3 cellular contexts compared by ENCODE assay signal in the genomic region with DNA sequence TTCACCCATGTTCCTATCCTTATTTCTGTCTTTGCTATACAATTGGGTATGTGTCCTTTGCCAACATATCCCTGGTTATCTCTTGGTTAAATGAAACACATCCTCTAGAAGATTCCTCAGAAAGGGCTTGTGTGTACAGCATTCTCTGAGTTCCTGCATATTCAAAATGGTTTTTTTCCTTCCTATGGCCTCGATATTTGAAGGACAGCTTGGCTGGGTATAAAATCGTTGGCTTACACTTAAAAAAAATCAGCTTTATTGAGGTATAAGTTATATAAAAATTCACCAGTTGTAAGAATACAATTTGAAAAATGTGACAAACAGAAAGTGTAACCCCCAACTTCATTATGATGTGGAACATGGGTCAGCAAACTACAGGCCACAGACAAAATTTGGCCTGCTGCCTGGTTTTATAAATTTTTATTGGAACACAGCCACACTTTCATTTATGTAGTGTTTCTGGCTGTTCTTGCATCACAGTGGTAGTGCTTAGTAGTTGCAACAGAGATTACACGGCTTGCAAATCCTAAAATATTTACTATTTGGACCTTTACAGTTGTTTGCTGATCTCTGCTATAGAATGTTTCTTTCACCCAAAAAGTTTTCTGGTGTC.
TF ChIP-seq lines count a peak whose summit lies in the region.

No MANE protein-coding gene starts in this region.

TF ChIP-seq in K562, 482 proteins besides CTCF, POLR2A, EP300 and RAD21 (continues in another document):
- TF ChIP-seq TRIM24 (IDR thresholded peaks at IDR 0.05) (0 out of 4 replicates have a peak, but pooled peaks of 1 of the 2 experiments have one; percentile 12), ZFP1 (CRISPR knock-in tag; IDR thresholded peaks at IDR 0.05) (peak; percentile 96), NFIC (IDR thresholded peaks at IDR 0.05) (peak; percentile 59), HDAC6 (IDR thresholded peaks at IDR 0.05; ENCODE audit: low read depth, low read length) (no peak), YY1 (IDR thresholded peaks at IDR 0.05; ENCODE audit: borderline replicate concordance in 1 of 3, control insufficient read depth in 1 of 3, extremely low read depth in 1 of 3, insufficient read depth in 3 of 3, insufficient read length in 1 of 3, insufficient replicate concordance in 2 of 3, low read depth in 1 of 3, low read length in 2 of 3) (peak in 1 of 3 experiments; percentile 56), SAFB2 (IDR thresholded peaks at IDR 0.05; ENCODE audit: borderline replicate concordance, low read depth, low read length, severe bottlenecking) (no peak), CBX3 (IDR thresholded peaks at IDR 0.05; ENCODE audit: borderline replicate concordance in 1 of 2, low read length in 2 of 2) (peak in 1 of 2 experiments; percentile 97; a peak in 2 of 3 replicates), FOXM1 (IDR thresholded peaks at IDR 0.05; ENCODE audit: low read depth) (peak; percentile 38; the same call in 1 of the 2 replicates), FOXM1 (CRISPR knock-in tag; IDR thresholded peaks at IDR 0.05; ENCODE audit: low read depth) (no peak), SRSF3 (IDR thresholded peaks at IDR 0.05; ENCODE audit: insufficient read depth, low read length) (no peak), TRIM28 (IDR thresholded peaks at IDR 0.05) (peak; percentile 75; the same call in 1 of the 2 replicates), MCM2 (IDR thresholded peaks at IDR 0.05; ENCODE audit: low read depth) (no peak), ZFP30 (CRISPR knock-in tag; IDR thresholded peaks at IDR 0.05; ENCODE audit: borderline replicate concordance) (no peak)
- TF ChIP-seq, protein P1, sequence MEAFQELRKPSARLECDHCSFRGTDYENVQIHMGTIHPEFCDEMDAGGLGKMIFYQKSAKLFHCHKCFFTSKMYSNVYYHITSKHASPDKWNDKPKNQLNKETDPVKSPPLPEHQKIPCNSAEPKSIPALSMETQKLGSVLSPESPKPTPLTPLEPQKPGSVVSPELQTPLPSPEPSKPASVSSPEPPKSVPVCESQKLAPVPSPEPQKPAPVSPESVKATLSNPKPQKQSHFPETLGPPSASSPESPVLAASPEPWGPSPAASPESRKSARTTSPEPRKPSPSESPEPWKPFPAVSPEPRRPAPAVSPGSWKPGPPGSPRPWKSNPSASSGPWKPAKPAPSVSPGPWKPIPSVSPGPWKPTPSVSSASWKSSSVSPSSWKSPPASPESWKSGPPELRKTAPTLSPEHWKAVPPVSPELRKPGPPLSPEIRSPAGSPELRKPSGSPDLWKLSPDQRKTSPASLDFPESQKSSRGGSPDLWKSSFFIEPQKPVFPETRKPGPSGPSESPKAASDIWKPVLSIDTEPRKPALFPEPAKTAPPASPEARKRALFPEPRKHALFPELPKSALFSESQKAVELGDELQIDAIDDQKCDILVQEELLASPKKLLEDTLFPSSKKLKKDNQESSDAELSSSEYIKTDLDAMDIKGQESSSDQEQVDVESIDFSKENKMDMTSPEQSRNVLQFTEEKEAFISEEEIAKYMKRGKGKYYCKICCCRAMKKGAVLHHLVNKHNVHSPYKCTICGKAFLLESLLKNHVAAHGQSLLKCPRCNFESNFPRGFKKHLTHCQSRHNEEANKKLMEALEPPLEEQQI (IDR thresholded peaks at IDR 0.05) = peak; percentile 90
- TF ChIP-seq, protein P2, sequence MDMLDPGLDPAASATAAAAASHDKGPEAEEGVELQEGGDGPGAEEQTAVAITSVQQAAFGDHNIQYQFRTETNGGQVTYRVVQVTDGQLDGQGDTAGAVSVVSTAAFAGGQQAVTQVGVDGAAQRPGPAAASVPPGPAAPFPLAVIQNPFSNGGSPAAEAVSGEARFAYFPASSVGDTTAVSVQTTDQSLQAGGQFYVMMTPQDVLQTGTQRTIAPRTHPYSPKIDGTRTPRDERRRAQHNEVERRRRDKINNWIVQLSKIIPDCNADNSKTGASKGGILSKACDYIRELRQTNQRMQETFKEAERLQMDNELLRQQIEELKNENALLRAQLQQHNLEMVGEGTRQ (CRISPR knock-in tag; IDR thresholded peaks at IDR 0.05) = no peak
- TF ChIP-seq, protein P3, sequence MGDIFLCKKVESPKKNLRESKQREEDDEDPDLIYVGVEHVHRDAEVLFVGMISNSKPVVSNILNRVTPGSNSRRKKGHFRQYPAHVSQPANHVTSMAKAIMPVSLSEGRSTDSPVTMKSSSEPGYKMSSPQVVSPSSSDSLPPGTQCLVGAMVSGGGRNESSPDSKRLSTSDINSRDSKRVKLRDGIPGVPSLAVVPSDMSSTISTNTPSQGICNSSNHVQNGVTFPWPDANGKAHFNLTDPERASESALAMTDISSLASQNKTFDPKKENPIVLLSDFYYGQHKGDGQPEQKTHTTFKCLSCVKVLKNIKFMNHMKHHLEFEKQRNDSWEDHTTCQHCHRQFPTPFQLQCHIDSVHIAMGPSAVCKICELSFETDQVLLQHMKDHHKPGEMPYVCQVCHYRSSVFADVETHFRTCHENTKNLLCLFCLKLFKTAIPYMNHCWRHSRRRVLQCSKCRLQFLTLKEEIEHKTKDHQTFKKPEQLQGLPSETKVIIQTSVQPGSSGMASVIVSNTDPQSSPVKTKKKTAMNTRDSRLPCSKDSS (IDR thresholded peaks at IDR 0.05; ENCODE audit: low read depth, partially characterized antibody) = no peak

TF ChIP-seq in HepG2, 621 proteins besides CTCF, POLR2A, EP300 and RAD21:
- TF ChIP-seq NR2F1 (CRISPR knock-in tag; IDR thresholded peaks at IDR 0.05) (no peak), ZFP1 (CRISPR knock-in tag; IDR thresholded peaks at IDR 0.05) (peak; percentile 99), TCF7L2 (IDR thresholded peaks at IDR 0.05; ENCODE audit: low read depth, low read length) (no peak), CEBPB (IDR thresholded peaks at IDR 0.05; ENCODE audit: borderline replicate concordance, low read depth, low read length) (peak; percentile 39; the same call in 1 of the 2 replicates), KLF16 (CRISPR knock-in tag; IDR thresholded peaks at IDR 0.05) (no peak), RCOR2 (CRISPR knock-in tag; IDR thresholded peaks at IDR 0.05) (no peak)
- TF ChIP-seq, protein P4, sequence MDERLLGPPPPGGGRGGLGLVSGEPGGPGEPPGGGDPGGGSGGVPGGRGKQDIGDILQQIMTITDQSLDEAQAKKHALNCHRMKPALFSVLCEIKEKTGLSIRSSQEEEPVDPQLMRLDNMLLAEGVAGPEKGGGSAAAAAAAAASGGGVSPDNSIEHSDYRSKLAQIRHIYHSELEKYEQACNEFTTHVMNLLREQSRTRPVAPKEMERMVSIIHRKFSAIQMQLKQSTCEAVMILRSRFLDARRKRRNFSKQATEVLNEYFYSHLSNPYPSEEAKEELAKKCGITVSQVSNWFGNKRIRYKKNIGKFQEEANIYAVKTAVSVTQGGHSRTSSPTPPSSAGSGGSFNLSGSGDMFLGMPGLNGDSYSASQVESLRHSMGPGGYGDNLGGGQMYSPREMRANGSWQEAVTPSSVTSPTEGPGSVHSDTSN (CRISPR knock-in tag; IDR thresholded peaks at IDR 0.05) = no peak

TF ChIP-seq in GM12891, 5 proteins besides CTCF, POLR2A, EP300 and RAD21:
- TF ChIP-seq SPI1 (IDR thresholded peaks at IDR 0.05; ENCODE audit: low read depth, low read length) = no peak
